19 cellular contexts compared by ENCODE assay signal in the genomic region with DNA sequence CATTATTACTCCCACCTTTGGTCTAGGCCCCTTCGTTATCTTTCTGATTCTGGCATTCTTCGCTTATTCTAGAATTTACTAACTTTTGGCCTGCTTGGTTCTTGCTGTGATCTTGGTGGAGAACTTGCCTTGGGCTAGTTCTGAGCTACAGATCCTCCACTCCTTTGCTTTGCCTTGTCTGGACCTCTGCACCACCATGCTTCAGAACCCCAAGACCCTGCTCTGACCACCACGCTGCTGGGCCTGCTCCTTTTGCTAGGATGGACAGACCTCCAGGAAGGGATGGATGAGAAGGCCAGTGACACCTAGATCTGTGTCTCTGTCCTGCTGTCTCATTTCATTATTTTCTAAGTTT. TPM values are rescaled to one million over a fixed set of nuclear protein-coding genes. Genes with fewer than 3 reads are reported as not detected.
DNase-seq lines count a peak whose midpoint lies in the region; ATAC-seq, FAIRE-seq and TF ChIP-seq lines count a peak whose summit lies in the region.
"Had no signal": no experiment of that assay in that cellular context is flagged by ENCODE, and none has a peak within 500 bp of the region (broad histone marks: within the 10 kb centered on the region; RNA-seq: fewer than 3 reads in every experiment).

No MANE protein-coding gene starts in this region.

- peaks cover 9% of the 10 kb centered on the region; the same call in 1 of the 2 replicates for H3K4me1 ChIP-seq in BLaER1
- H3K4me1 ChIP-seq in OCI-LY7 (ENCODE audit: insufficient read depth, low read length, poor library complexity, severe bottlenecking) = no peaks in the 10 kb centered on the region
- H3K4me1 ChIP-seq in endothelial cell of umbilical vein (ENCODE audit: control insufficient read depth, extremely low read depth, insufficient read depth, low read length) = peaks cover 34% of the 10 kb centered on the region
- peaks cover 7 to 13% of the 10 kb centered on the region in 2 donors for H3K4me1 ChIP-seq in muscle layer of duodenum (ENCODE audit: control insufficient read depth in 1 of 2, insufficient read depth in 2 of 2, low read length in 2 of 2)
- H3K4me1 ChIP-seq: HAP-1 had no signal

- H3K79me2 ChIP-seq in OCI-LY7 (ENCODE audit: insufficient read depth, low read depth, low read length) (no peaks in the 10 kb centered on the region), endothelial cell of umbilical vein (ENCODE audit: control insufficient read depth, insufficient read depth, low read length) (no peaks in the 10 kb centered on the region)

- no peak for DNase-seq in OCI-LY7 (ENCODE audit: low spot score)
- no peak for DNase-seq in endothelial cell of umbilical vein (ENCODE audit: low read depth, low spot score)
- DNase-seq in C1 segment of cervical spinal cord (lab: John Stamatoyannopoulos, UW) = no peak
- no peak for DNase-seq in T1000 (lab: John Stamatoyannopoulos, UW)
- DNase-seq: CD4-positive, CD25-positive, alpha-beta regulatory T cell; COR-L47; KBM-7; MV-4-11; NCI-H187; NCI-H2107; NCI-H510A; NCI-H774; SIG-M5 had no signal

- H3K4me2 ChIP-seq in BLaER1 (peak overlapping the region; percentile 4; the same call in 1 of the 2 replicates), OCI-LY7 (ENCODE audit: low read length) (no peak overlapping the region), endothelial cell of umbilical vein (ENCODE audit: insufficient read depth, low read length) (no peak overlapping the region)

- no peaks in the 10 kb centered on the region for H3K9me1 ChIP-seq in endothelial cell of umbilical vein (replicated peaks; ENCODE audit: control insufficient read depth, extremely low read depth, insufficient read depth, low read length)

- H3K9ac ChIP-seq in BLaER1 (no peak overlapping the region), endothelial cell of umbilical vein (replicated peaks; ENCODE audit: extremely low read depth, insufficient read depth, low read length) (no peak overlapping the region)

- ATAC-seq in HG02610 (IDR thresholded peaks at IDR 0.05; ENCODE audit: unreplicated experiment) = no peak

- H3K4me3 ChIP-seq in BLaER1 (no peak overlapping the region), OCI-LY7 (ENCODE audit: low read depth, low read length, poor library complexity, severe bottlenecking) (no peak overlapping the region), endothelial cell of umbilical vein (replicated peaks in 1 of 3; ENCODE audit: insufficient read depth in 1 of 3, low read depth in 1 of 3, low read length in 3 of 3) (no peak overlapping the region), muscle layer of duodenum (ENCODE audit: low read depth in 1 of 2, low read length in 2 of 2) (no peak overlapping the region)
- H3K4me3 ChIP-seq: HAP-1 had no signal

- intact Hi-C loops in OCI-LY7 (cut with micrococcal nuclease; ENCODE audit: unreplicated experiment) (no loop called here), endothelial cell of umbilical vein (cut with micrococcal nuclease) (no loop called here)

- H3K9me2 ChIP-seq in OCI-LY7 (ENCODE audit: insufficient read depth, low read length) = no peaks in the 10 kb centered on the region

- H3K27ac ChIP-seq in BLaER1 = no peak overlapping the region
- no peak overlapping the region for H3K27ac ChIP-seq in OCI-LY7 (ENCODE audit: low read depth, low read length, poor library complexity, severe bottlenecking)
- H3K27ac ChIP-seq in endothelial cell of umbilical vein (ENCODE audit: insufficient read depth, low read depth, low read length) = peak overlapping the region; percentile 63
- H3K27ac ChIP-seq in muscle layer of duodenum (ENCODE audit: low read length) = peak overlapping the region; percentile 10
- H3K27ac ChIP-seq: RWPE1 had no signal

- H2AFZ ChIP-seq in OCI-LY7 (ENCODE audit: low read length) (peak overlapping the region; percentile 39; the same call in 1 of the 2 replicates), endothelial cell of umbilical vein (ENCODE audit: low read depth, low read length) (peak overlapping the region; percentile 27)

- H3K27me3 ChIP-seq in BLaER1 (no peaks in the 10 kb centered on the region), endothelial cell of umbilical vein (ENCODE audit: control insufficient read depth in 2 of 2, insufficient read depth in 2 of 2, low read length in 2 of 2) (no peaks in the 10 kb centered on the region), muscle layer of duodenum (ENCODE audit: low read depth, low read length) (no peaks in the 10 kb centered on the region)

- no peaks in the 10 kb centered on the region for H4K20me1 ChIP-seq in BLaER1
- no peaks in the 10 kb centered on the region for H4K20me1 ChIP-seq in OCI-LY7 (ENCODE audit: insufficient read depth, low read length)
- H4K20me1 ChIP-seq in endothelial cell of umbilical vein (replicated peaks; ENCODE audit: control insufficient read depth, extremely low read depth, insufficient read depth, low read length) = no peaks in the 10 kb centered on the region

- no peaks in the 10 kb centered on the region for H3K9me3 ChIP-seq in BLaER1
- H3K9me3 ChIP-seq in OCI-LY7 (ENCODE audit: low read length) = no peaks in the 10 kb centered on the region
- H3K9me3 ChIP-seq in endothelial cell of umbilical vein (replicated peaks; ENCODE audit: control insufficient read depth, insufficient read depth, low read length) = no peaks in the 10 kb centered on the region
- no peaks in the 10 kb centered on the region for H3K9me3 ChIP-seq in muscle layer of duodenum (ENCODE audit: control insufficient read depth in 1 of 2, low read length in 2 of 2)
- H3K9me3 ChIP-seq: HAP-1 had no signal

- no peak for FAIRE-seq in endothelial cell of umbilical vein (lab: Jason Lieb, UNC)
- FAIRE-seq: G401.6 had no signal

- no peak for TF ChIP-seq CTCF in OCI-LY7 (conservative IDR thresholded peaks at IDR 0.05; ENCODE audit: low read length)
- TF ChIP-seq CTCF in endothelial cell of umbilical vein (IDR thresholded peaks at IDR 0.05; ENCODE audit: extremely low read depth in 1 of 2, insufficient read depth in 1 of 2, low read depth in 1 of 2, low read length in 2 of 2) = no peak

- H3K36me3 ChIP-seq in BLaER1 = no peaks in the 10 kb centered on the region
- H3K36me3 ChIP-seq in OCI-LY7 (ENCODE audit: insufficient read depth, low read length) = no peaks in the 10 kb centered on the region
- no peaks in the 10 kb centered on the region for H3K36me3 ChIP-seq in endothelial cell of umbilical vein (ENCODE audit: control insufficient read depth in 2 of 2, extremely low read depth in 1 of 2, insufficient read depth in 2 of 2, low read length in 2 of 2)
- no peaks in the 10 kb centered on the region for H3K36me3 ChIP-seq in muscle layer of duodenum (ENCODE audit: control insufficient read depth in 1 of 2, insufficient read depth in 2 of 2, low read length in 2 of 2)
- H3K36me3 ChIP-seq: HAP-1 had no signal

- BruUV-seq in OCI-LY7 (replicated peaks; lab: Mats Ljungman, UMichigan) (no TSS peak), endothelial cell of umbilical vein (replicated peaks; lab: Mats Ljungman, UMichigan) (no TSS peak)

- CTCF ChIA-PET in OCI-LY7 (lab: Charles Lee; ENCODE audit: unreplicated experiment) (no interaction called here), endothelial cell of umbilical vein (lab: Charles Lee) (interaction anchor here (1.2 to 1.8 kb wide), 3 partner anchors 14 to 298 kb away, joined by 3 to 4 read pairs (median 3); no protein-coding TSS in a partner anchor)

- TF ChIP-seq POLR2A in endothelial cell of umbilical vein (IDR thresholded peaks at IDR 0.05; ENCODE audit: low read depth, low read length) = no peak

- POLR2A ChIA-PET in OCI-LY7 (lab: Charles Lee) = interaction anchor here (0.5 to 1.6 kb wide), 4 partner anchors 10 to 182 kb away, joined by 3 to 4 read pairs (median 3); no protein-coding TSS in a partner anchor
- POLR2A ChIA-PET in endothelial cell of umbilical vein (lab: Charles Lee) = interaction anchor here (3.8 kb wide), 1 partner anchor 31 kb away, joined by 34 read pairs; the partner anchor contains the start of gene CCN2

- dilution Hi-C loops in endothelial cell of umbilical vein (cut with MboI; ENCODE audit: extremely low pct_ligation_motif_present, low sequenced_read_pairs) = no loop called here

TF ChIP-seq in endothelial cell of umbilical vein, 7 proteins besides CTCF, POLR2A, EP300 and RAD21:
- no peak for TF ChIP-seq JUN (IDR thresholded peaks at IDR 0.05; ENCODE audit: borderline replicate concordance, insufficient read depth, insufficient read length, low read depth)
- no peak for TF ChIP-seq FOS (IDR thresholded peaks at IDR 0.05; ENCODE audit: borderline replicate concordance, insufficient read depth, low read length)
- no peak for TF ChIP-seq POLR2AphosphoS5 (IDR thresholded peaks at IDR 0.05; ENCODE audit: insufficient read depth, low read depth, low read length)
- TF ChIP-seq MYC (IDR thresholded peaks at IDR 0.05; ENCODE audit: low read depth, low read length) = no peak
- TF ChIP-seq EZH2 (IDR thresholded peaks at IDR 0.05; ENCODE audit: borderline replicate concordance, low read depth, low read length, severe bottlenecking) = no peak
- no peak for TF ChIP-seq GATA2 (IDR thresholded peaks at IDR 0.05; ENCODE audit: insufficient read depth, insufficient read length, low read depth, low read length)
- TF ChIP-seq MAX (IDR thresholded peaks at IDR 0.05; ENCODE audit: insufficient read depth, insufficient read length) = no peak

RNA-seq across cellular contexts. Expression of gene CCN2, which starts 30.4 kb away (rescaled TPM):
- total RNA-seq in OCI-LY7 (2014; rRNA removed; shearing (Covaris generic)) = not detected in 2 replicates
- total RNA-seq in OCI-LY7 (2022) (0.36 TPM in 1 of 2 replicates, not detected in the other), endothelial cell of umbilical vein (2,488 and 2,886 TPM in 2 replicates)
- polyA plus RNA-seq in endothelial cell of umbilical vein = 1,646 and 1,926 TPM in 2 replicates
- 2,191 and 2,482 TPM in 2 replicates for polyA plus RNA-seq in endothelial cell of umbilical vein (2011; cell fraction: cytosol; rRNA removed)
- 2,136 and 2,278 TPM in 2 replicates for polyA plus RNA-seq in endothelial cell of umbilical vein (2011; cell fraction: nucleus; rRNA removed)
- 2,295 and 2,601 TPM in 2 replicates for polyA plus RNA-seq in endothelial cell of umbilical vein (2012)
- polyA minus RNA-seq in endothelial cell of umbilical vein = 1,101 and 1,172 TPM in 2 replicates
- 1.2 TPM for polyA minus RNA-seq in endothelial cell of umbilical vein (2011; cell fraction: cytosol; rRNA and poly(A)+ RNA removed)
- 637 and 812 TPM in 2 replicates for polyA minus RNA-seq in endothelial cell of umbilical vein (2011; cell fraction: nucleus; rRNA and poly(A)+ RNA removed)
- total RNA-seq: CD4-positive, CD25-positive, alpha-beta regulatory T cell had no signal
- polyA plus RNA-seq: CD4-positive, CD25-positive, alpha-beta regulatory T cell had no signal

Comparison
In these comparisons a context has a peak if more than half of its experiments do, and no peak if none do; other contexts are left out.
1. H3K27ac ChIP-seq: peak in endothelial cell of umbilical vein (single experiment) and muscle layer of duodenum (single experiment); none in BLaER1 (single experiment) and OCI-LY7 (single experiment).
2. RNA of gene CCN2, which starts 30.4 kb away (total RNA-seq): 2,488 to 2,886 TPM in endothelial cell of umbilical vein; 0.36 TPM in OCI-LY7; every median in the first group is over 1,000 times any median in the second.